In genomic region chr20:2872304-2873009, GRCh38 we compare ENCODE assay signal across 8 cellular contexts. TPM values are rescaled to one million over a fixed set of nuclear protein-coding genes. Genes with fewer than 3 reads are reported as not detected.
A peak's percentile ranks its signal among the peaks of the same experiment; 100 is the strongest.
DNase-seq lines count a peak whose midpoint lies in the region; ATAC-seq and TF ChIP-seq lines count a peak whose summit lies in the region.

No MANE protein-coding gene starts in this region.

- 6 to 8% methylated on average over 33 to 62 of the region's 62 CpGs for WGBS in endodermal cell (ENCODE audit: insufficient coverage in 1 of 2, insufficient read length in 1 of 2), 2 experiments

- peaks cover 19% of the 10 kb centered on the region for H3K27me3 ChIP-seq in endodermal cell (ENCODE audit: control insufficient read depth, insufficient read depth, low read length, poor library complexity, severe bottlenecking)

- H3K4me3 Mint-ChIP-seq in endodermal cell = peak overlapping the region; percentile 81

- peak; percentile 8 for ATAC-seq in HG02840 (IDR thresholded peaks at IDR 0.05; ENCODE audit: low FRiP score, unreplicated experiment)
- ATAC-seq in mucosa of descending colon = peak; percentile 68

- peaks cover 20% of the 10 kb centered on the region for H3K4me1 Mint-ChIP-seq in endodermal cell

- H3K9me3 ChIP-seq in endodermal cell (ENCODE audit: control insufficient read depth, low read length) = no peaks in the 10 kb centered on the region
- no peaks in the 10 kb centered on the region for H3K9me3 ChIP-seq in mucosa of descending colon

- peak; percentile 51 for TF ChIP-seq CTCF in GM12864 (IDR thresholded peaks at IDR 0.05; ENCODE audit: low read depth, low read length, missing control alignments)
- TF ChIP-seq CTCF in endodermal cell (conservative IDR thresholded peaks at IDR 0.05) = peak; percentile 44
- no peak for TF ChIP-seq CTCF in mucosa of descending colon (IDR thresholded peaks at IDR 0.05)

- H3K27ac ChIP-seq in endodermal cell (ENCODE audit: low read depth, low read length) = no peak overlapping the region

- peaks cover 20% of the 10 kb centered on the region for H3K27me3 Mint-ChIP-seq in endodermal cell (ENCODE audit: insufficient read depth)

- H3K36me3 Mint-ChIP-seq in endodermal cell (ENCODE audit: low read depth) = peaks cover 6% of the 10 kb centered on the region

- H3K36me3 ChIP-seq in endodermal cell (ENCODE audit: control insufficient read depth, insufficient read depth, low read length) = no peaks in the 10 kb centered on the region
- no peaks in the 10 kb centered on the region for H3K36me3 ChIP-seq in mucosa of descending colon (ENCODE audit: low read depth)

- intact Hi-C loops in mucosa of descending colon (cut with DNase I, micrococcal nuclease) = no loop called here

- H3K4me3 ChIP-seq in GM12864 (ENCODE audit: low read depth, low read length) (peak overlapping the region; percentile 82), endodermal cell (ENCODE audit: low read length) (peak overlapping the region; percentile 96), mucosa of descending colon (peak overlapping the region; percentile 83)

- H3K9ac ChIP-seq in endodermal cell (ENCODE audit: extremely low read depth, low read length, poor library complexity, severe bottlenecking) = no peak overlapping the region

- H3K9me3 Mint-ChIP-seq in endodermal cell = no peaks in the 10 kb centered on the region

- peak overlapping the region; percentile 85 for H3K27ac Mint-ChIP-seq in endodermal cell

- DNase-seq in GM12864 (ENCODE audit: low read depth) (no peak), NCI-H524 (lab: John Stamatoyannopoulos, UW) (peak; percentile 49 to 82), endodermal cell (peak; percentile 85), mucosa of descending colon (peak; percentile 76 to 82 (median 82)), cortex of kidney (lab: John Stamatoyannopoulos, UW) (no peak)
- DNase-seq in activated CD8-positive, alpha-beta memory T cell treated with anti-CD3 and anti-CD28 coated beads for 48 hours (ENCODE audit: low read depth in 2 of 3, low spot score in 2 of 3) = peak; percentile 63 to 70 (median 67)
- DNase-seq in stimulated activated CD8-positive, alpha-beta memory T cell treated with anti-CD3 and anti-CD28 coated beads, Interleukin-4, amount 100 ng/mL, for 24 hours (ENCODE audit: low read depth) = peak; percentile 70

- H3K4me1 ChIP-seq in endodermal cell (ENCODE audit: control insufficient read depth, insufficient read depth, low read length) = peaks cover 9% of the 10 kb centered on the region
- H3K4me1 ChIP-seq in mucosa of descending colon (ENCODE audit: low read depth) = peaks cover 26% of the 10 kb centered on the region

RNA-seq across cellular contexts. Expression of gene PTPRA, which starts 0.8 kb away (rescaled TPM):
- total RNA-seq in endodermal cell = 10 to 100 TPM; 52.4 to 58.7 TPM
- 99.6 TPM for polyA plus RNA-seq in endodermal cell (2013, experiment 1 of 2)
- polyA plus RNA-seq in endodermal cell (2013, experiment 2 of 2) = 93.7 TPM
- total RNA-seq in mucosa of descending colon = 10 to 100 TPM; 39.0 to 64.7 (median 59.3) TPM

RNA-seq across cellular contexts. Expression of gene VPS16, which starts 31.9 kb away (rescaled TPM):
- total RNA-seq in endodermal cell (10 to 100 TPM; 36.8 to 37.5 TPM), mucosa of descending colon (10 to 100 TPM; 36.9 to 52.0 (median 38.5) TPM)
- 41.2 TPM for polyA plus RNA-seq in endodermal cell (2013, experiment 1 of 2)
- 37.7 TPM for polyA plus RNA-seq in endodermal cell (2013, experiment 2 of 2)

RNA-seq across cellular contexts. Expression of gene PCED1A, which starts 32.0 kb away (rescaled TPM):
- 10 to 100 TPM; 40.2 to 46.5 TPM for total RNA-seq in endodermal cell
- 68.8 TPM for polyA plus RNA-seq in endodermal cell (2013, experiment 1 of 2)
- polyA plus RNA-seq in endodermal cell (2013, experiment 2 of 2) = 57.8 TPM
- 10 to 100 TPM; 21.1 to 35.0 (median 29.6) TPM for total RNA-seq in mucosa of descending colon

RNA-seq across cellular contexts. Expression of gene TMEM239, which starts 56.3 kb away (rescaled TPM):
- total RNA-seq in endodermal cell (not detected), mucosa of descending colon (not detected)
- polyA plus RNA-seq in endodermal cell (2013, experiment 1 of 2) = not detected
- not detected for polyA plus RNA-seq in endodermal cell (2013, experiment 2 of 2)

RNA-seq across cellular contexts. Expression of gene C20orf141, which starts 57.7 kb away (rescaled TPM):
- total RNA-seq in endodermal cell (not detected), mucosa of descending colon (not detected)
- not detected for polyA plus RNA-seq in endodermal cell (2013, experiment 1 of 2)
- not detected for polyA plus RNA-seq in endodermal cell (2013, experiment 2 of 2)

Comparison
In these comparisons a context has a peak if more than half of its experiments do, and no peak if none do; other contexts are left out.
1. DNase-seq: peak in NCI-H524 (2 of 2), activated CD8-positive, alpha-beta memory T cell treated with anti-CD3 and anti-CD28 coated beads for 48 hours (3 of 3), endodermal cell (single experiment), mucosa of descending colon (3 of 3) and stimulated activated CD8-positive, alpha-beta memory T cell treated with anti-CD3 and anti-CD28 coated beads, Interleukin-4, amount 100 ng/mL, for 24 hours (single experiment); none in GM12864 (single experiment) and cortex of kidney (single experiment).
2. Peak in every context shown above with its lines, with median percentiles within 50 percentile points of each other: H3K4me3 ChIP-seq.